1 cellular context compared by ENCODE assay signal in the genomic region with DNA sequence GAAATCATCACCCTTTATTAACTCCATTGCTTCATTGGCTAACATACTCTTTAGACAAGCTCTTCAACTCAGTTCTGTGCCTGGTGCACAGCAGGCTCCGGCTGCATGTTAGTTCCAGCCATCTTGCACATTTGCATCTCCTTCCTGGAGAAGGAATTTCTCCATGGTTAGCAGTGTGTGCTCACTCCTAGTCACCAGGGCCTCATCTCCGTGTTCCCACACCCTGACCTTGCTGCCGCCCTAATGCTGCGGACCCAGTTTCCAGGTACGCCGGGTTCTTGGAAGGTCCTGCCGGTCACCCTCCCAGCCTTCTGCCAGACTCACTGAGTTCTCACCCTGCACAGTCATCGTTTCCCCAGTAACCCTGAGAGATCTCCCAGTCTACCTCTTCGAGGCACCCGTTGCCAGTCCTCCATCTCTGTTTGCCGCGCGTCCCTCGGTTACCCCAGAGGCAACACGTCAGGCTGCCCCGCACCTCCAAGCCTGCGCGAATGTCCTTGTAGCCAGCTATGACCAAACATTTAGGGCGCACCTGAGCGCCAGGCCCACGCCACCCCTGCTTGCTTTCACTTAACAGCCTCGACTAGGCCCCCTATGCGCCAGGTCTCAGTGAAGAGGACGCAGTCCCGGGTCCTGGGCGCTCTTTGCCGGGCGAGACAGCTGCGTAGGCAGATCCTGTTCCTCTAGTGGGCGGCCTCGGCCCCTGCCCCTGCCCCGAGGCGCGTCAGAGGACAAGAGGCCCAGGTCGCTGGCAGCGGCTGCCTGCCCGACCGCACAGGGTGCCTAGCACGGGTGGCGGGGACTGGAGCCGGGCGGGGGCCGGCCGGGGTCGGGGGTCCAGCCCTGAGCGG.
TF ChIP-seq lines count a peak whose summit lies in the region.

No MANE protein-coding gene starts in this region.

TF ChIP-seq in GM12878, 131 proteins besides CTCF, POLR2A, EP300 and RAD21 (continued from another document and continues in another):
- TF ChIP-seq YY1 (IDR thresholded peaks at IDR 0.05; ENCODE audit: low read depth, low read length) (peak; percentile 7; the same call in 1 of the 2 replicates), SRF (IDR thresholded peaks at IDR 0.05; ENCODE audit: low read depth in 2 of 2, low read length in 2 of 2) (no peak), CHD4 (IDR thresholded peaks at IDR 0.05) (no peak), POLR2AphosphoS5 (IDR thresholded peaks at IDR 0.05; ENCODE audit: low read length) (peak; percentile 55), LARP7 (IDR thresholded peaks at IDR 0.05) (no peak; the same call in 1 of the 2 replicates), SMAD5 (IDR thresholded peaks at IDR 0.05; ENCODE audit: low read depth) (no peak), ETV6 (conservative IDR thresholded peaks at IDR 0.05 in 1 of 2, IDR thresholded peaks at IDR 0.05 in 1 of 2; ENCODE audit: borderline replicate concordance in 1 of 2, low read depth in 1 of 2) (no peak), NFXL1 (IDR thresholded peaks at IDR 0.05; ENCODE audit: borderline replicate concordance) (no peak), ZNF207 (IDR thresholded peaks at IDR 0.05; ENCODE audit: borderline replicate concordance) (no peak), KAT2A (conservative IDR thresholded peaks at IDR 0.05; ENCODE audit: control insufficient read depth, low read depth, low read length) (no peak), IKZF1 (conservative IDR thresholded peaks at IDR 0.05) (no peak), GABPA (IDR thresholded peaks at IDR 0.05; ENCODE audit: low read depth) (no peak), CBX3 (IDR thresholded peaks at IDR 0.05; ENCODE audit: borderline replicate concordance, low read depth) (no peak), BRCA1 (IDR thresholded peaks at IDR 0.05; ENCODE audit: low read depth, low read length) (no peak), CBX5 (IDR thresholded peaks at IDR 0.05; ENCODE audit: low read depth) (no peak), SMARCA5 (IDR thresholded peaks at IDR 0.05) (no peak), NR2C1 (IDR thresholded peaks at IDR 0.05) (no peak), RFX5 (IDR thresholded peaks at IDR 0.05; ENCODE audit: low read depth, low read length) (no peak), POLR2AphosphoS2 (IDR thresholded peaks at IDR 0.05; ENCODE audit: low read depth, low read length) (no peak), MEF2A (IDR thresholded peaks at IDR 0.05; ENCODE audit: insufficient read depth, low read depth, low read length) (no peak), YBX1 (IDR thresholded peaks at IDR 0.05) (no peak), CREB1 (IDR thresholded peaks at IDR 0.05; ENCODE audit: low read depth) (peak; percentile 43; the same call in 1 of the 2 replicates), BACH1 (IDR thresholded peaks at IDR 0.05; ENCODE audit: borderline replicate concordance) (no peak), KLF5 (IDR thresholded peaks at IDR 0.05; ENCODE audit: partially characterized antibody) (no peak), ZNF384 (IDR thresholded peaks at IDR 0.05; ENCODE audit: borderline replicate concordance, low read depth, low read length) (no peak), SP1 (IDR thresholded peaks at IDR 0.05; ENCODE audit: low read depth, low read length) (no peak), HCFC1 (IDR thresholded peaks at IDR 0.05; ENCODE audit: low read length) (no peak), ESRRA (IDR thresholded peaks at IDR 0.05; ENCODE audit: low read length) (no peak), SREBF2 (IDR thresholded peaks at IDR 0.05; ENCODE audit: low read length) (no peak), IRF4 (IDR thresholded peaks at IDR 0.05; ENCODE audit: low read depth, low read length) (no peak), CBFB (IDR thresholded peaks at IDR 0.05; ENCODE audit: low read depth) (no peak)
- TF ChIP-seq, protein P1, sequence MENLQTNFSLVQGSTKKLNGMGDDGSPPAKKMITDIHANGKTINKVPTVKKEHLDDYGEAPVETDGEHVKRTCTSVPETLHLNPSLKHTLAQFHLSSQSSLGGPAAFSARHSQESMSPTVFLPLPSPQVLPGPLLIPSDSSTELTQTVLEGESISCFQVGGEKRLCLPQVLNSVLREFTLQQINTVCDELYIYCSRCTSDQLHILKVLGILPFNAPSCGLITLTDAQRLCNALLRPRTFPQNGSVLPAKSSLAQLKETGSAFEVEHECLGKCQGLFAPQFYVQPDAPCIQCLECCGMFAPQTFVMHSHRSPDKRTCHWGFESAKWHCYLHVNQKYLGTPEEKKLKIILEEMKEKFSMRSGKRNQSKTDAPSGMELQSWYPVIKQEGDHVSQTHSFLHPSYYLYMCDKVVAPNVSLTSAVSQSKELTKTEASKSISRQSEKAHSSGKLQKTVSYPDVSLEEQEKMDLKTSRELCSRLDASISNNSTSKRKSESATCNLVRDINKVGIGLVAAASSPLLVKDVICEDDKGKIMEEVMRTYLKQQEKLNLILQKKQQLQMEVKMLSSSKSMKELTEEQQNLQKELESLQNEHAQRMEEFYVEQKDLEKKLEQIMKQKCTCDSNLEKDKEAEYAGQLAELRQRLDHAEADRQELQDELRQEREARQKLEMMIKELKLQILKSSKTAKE (IDR thresholded peaks at IDR 0.05; ENCODE audit: low read depth, poor library complexity, severe bottlenecking): no peak
- TF ChIP-seq, protein P2, sequence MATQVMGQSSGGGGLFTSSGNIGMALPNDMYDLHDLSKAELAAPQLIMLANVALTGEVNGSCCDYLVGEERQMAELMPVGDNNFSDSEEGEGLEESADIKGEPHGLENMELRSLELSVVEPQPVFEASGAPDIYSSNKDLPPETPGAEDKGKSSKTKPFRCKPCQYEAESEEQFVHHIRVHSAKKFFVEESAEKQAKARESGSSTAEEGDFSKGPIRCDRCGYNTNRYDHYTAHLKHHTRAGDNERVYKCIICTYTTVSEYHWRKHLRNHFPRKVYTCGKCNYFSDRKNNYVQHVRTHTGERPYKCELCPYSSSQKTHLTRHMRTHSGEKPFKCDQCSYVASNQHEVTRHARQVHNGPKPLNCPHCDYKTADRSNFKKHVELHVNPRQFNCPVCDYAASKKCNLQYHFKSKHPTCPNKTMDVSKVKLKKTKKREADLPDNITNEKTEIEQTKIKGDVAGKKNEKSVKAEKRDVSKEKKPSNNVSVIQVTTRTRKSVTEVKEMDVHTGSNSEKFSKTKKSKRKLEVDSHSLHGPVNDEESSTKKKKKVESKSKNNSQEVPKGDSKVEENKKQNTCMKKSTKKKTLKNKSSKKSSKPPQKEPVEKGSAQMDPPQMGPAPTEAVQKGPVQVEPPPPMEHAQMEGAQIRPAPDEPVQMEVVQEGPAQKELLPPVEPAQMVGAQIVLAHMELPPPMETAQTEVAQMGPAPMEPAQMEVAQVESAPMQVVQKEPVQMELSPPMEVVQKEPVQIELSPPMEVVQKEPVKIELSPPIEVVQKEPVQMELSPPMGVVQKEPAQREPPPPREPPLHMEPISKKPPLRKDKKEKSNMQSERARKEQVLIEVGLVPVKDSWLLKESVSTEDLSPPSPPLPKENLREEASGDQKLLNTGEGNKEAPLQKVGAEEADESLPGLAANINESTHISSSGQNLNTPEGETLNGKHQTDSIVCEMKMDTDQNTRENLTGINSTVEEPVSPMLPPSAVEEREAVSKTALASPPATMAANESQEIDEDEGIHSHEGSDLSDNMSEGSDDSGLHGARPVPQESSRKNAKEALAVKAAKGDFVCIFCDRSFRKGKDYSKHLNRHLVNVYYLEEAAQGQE (IDR thresholded peaks at IDR 0.05; ENCODE audit: low read depth, low read length): no peak
- TF ChIP-seq, protein P3, sequence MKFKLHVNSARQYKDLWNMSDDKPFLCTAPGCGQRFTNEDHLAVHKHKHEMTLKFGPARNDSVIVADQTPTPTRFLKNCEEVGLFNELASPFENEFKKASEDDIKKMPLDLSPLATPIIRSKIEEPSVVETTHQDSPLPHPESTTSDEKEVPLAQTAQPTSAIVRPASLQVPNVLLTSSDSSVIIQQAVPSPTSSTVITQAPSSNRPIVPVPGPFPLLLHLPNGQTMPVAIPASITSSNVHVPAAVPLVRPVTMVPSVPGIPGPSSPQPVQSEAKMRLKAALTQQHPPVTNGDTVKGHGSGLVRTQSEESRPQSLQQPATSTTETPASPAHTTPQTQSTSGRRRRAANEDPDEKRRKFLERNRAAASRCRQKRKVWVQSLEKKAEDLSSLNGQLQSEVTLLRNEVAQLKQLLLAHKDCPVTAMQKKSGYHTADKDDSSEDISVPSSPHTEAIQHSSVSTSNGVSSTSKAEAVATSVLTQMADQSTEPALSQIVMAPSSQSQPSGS (IDR thresholded peaks at IDR 0.05; ENCODE audit: low read length): no peak
- TF ChIP-seq, protein P4, sequence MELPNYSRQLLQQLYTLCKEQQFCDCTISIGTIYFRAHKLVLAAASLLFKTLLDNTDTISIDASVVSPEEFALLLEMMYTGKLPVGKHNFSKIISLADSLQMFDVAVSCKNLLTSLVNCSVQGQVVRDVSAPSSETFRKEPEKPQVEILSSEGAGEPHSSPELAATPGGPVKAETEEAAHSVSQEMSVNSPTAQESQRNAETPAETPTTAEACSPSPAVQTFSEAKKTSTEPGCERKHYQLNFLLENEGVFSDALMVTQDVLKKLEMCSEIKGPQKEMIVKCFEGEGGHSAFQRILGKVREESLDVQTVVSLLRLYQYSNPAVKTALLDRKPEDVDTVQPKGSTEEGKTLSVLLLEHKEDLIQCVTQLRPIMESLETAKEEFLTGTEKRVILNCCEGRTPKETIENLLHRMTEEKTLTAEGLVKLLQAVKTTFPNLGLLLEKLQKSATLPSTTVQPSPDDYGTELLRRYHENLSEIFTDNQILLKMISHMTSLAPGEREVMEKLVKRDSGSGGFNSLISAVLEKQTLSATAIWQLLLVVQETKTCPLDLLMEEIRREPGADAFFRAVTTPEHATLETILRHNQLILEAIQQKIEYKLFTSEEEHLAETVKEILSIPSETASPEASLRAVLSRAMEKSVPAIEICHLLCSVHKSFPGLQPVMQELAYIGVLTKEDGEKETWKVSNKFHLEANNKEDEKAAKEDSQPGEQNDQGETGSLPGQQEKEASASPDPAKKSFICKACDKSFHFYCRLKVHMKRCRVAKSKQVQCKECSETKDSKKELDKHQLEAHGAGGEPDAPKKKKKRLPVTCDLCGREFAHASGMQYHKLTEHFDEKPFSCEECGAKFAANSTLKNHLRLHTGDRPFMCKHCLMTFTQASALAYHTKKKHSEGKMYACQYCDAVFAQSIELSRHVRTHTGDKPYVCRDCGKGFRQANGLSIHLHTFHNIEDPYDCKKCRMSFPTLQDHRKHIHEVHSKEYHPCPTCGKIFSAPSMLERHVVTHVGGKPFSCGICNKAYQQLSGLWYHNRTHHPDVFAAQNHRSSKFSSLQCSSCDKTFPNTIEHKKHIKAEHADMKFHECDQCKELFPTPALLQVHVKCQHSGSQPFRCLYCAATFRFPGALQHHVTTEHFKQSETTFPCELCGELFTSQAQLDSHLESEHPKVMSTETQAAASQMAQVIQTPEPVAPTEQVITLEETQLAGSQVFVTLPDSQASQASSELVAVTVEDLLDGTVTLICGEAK (IDR thresholded peaks at IDR 0.05; ENCODE audit: borderline replicate concordance): no peak; the same call in 1 of the 2 replicates
- TF ChIP-seq, protein P5, sequence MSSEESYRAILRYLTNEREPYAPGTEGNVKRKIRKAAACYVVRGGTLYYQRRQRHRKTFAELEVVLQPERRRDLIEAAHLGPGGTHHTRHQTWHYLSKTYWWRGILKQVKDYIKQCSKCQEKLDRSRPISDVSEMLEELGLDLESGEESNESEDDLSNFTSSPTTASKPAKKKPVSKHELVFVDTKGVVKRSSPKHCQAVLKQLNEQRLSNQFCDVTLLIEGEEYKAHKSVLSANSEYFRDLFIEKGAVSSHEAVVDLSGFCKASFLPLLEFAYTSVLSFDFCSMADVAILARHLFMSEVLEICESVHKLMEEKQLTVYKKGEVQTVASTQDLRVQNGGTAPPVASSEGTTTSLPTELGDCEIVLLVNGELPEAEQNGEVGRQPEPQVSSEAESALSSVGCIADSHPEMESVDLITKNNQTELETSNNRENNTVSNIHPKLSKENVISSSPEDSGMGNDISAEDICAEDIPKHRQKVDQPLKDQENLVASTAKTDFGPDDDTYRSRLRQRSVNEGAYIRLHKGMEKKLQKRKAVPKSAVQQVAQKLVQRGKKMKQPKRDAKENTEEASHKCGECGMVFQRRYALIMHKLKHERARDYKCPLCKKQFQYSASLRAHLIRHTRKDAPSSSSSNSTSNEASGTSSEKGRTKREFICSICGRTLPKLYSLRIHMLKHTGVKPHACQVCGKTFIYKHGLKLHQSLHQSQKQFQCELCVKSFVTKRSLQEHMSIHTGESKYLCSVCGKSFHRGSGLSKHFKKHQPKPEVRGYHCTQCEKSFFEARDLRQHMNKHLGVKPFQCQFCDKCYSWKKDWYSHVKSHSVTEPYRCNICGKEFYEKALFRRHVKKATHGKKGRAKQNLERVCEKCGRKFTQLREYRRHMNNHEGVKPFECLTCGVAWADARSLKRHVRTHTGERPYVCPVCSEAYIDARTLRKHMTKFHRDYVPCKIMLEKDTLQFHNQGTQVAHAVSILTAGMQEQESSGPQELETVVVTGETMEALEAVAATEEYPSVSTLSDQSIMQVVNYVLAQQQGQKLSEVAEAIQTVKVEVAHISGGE (CRISPR knock-in tag; IDR thresholded peaks at IDR 0.05): no peak
- TF ChIP-seq, protein P6, sequence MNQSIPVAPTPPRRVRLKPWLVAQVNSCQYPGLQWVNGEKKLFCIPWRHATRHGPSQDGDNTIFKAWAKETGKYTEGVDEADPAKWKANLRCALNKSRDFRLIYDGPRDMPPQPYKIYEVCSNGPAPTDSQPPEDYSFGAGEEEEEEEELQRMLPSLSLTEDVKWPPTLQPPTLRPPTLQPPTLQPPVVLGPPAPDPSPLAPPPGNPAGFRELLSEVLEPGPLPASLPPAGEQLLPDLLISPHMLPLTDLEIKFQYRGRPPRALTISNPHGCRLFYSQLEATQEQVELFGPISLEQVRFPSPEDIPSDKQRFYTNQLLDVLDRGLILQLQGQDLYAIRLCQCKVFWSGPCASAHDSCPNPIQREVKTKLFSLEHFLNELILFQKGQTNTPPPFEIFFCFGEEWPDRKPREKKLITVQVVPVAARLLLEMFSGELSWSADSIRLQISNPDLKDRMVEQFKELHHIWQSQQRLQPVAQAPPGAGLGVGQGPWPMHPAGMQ (IDR thresholded peaks at IDR 0.05; ENCODE audit: borderline replicate concordance): no peak
- TF ChIP-seq, protein P7, sequence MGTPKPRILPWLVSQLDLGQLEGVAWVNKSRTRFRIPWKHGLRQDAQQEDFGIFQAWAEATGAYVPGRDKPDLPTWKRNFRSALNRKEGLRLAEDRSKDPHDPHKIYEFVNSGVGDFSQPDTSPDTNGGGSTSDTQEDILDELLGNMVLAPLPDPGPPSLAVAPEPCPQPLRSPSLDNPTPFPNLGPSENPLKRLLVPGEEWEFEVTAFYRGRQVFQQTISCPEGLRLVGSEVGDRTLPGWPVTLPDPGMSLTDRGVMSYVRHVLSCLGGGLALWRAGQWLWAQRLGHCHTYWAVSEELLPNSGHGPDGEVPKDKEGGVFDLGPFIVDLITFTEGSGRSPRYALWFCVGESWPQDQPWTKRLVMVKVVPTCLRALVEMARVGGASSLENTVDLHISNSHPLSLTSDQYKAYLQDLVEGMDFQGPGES (IDR thresholded peaks at IDR 0.05): no peak
- TF ChIP-seq, protein P8, sequence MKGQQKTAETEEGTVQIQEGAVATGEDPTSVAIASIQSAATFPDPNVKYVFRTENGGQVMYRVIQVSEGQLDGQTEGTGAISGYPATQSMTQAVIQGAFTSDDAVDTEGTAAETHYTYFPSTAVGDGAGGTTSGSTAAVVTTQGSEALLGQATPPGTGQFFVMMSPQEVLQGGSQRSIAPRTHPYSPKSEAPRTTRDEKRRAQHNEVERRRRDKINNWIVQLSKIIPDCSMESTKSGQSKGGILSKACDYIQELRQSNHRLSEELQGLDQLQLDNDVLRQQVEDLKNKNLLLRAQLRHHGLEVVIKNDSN (IDR thresholded peaks at IDR 0.05; ENCODE audit: borderline replicate concordance, extremely low read length, insufficient read depth, low read depth, low read length): no peak
- TF ChIP-seq, protein P9, sequence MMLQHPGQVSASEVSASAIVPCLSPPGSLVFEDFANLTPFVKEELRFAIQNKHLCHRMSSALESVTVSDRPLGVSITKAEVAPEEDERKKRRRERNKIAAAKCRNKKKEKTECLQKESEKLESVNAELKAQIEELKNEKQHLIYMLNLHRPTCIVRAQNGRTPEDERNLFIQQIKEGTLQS (IDR thresholded peaks at IDR 0.05; ENCODE audit: borderline replicate concordance, extremely low read depth, low read depth, low read length): no peak
